ENCODE assay signal across 9 cellular contexts in the genomic region with DNA sequence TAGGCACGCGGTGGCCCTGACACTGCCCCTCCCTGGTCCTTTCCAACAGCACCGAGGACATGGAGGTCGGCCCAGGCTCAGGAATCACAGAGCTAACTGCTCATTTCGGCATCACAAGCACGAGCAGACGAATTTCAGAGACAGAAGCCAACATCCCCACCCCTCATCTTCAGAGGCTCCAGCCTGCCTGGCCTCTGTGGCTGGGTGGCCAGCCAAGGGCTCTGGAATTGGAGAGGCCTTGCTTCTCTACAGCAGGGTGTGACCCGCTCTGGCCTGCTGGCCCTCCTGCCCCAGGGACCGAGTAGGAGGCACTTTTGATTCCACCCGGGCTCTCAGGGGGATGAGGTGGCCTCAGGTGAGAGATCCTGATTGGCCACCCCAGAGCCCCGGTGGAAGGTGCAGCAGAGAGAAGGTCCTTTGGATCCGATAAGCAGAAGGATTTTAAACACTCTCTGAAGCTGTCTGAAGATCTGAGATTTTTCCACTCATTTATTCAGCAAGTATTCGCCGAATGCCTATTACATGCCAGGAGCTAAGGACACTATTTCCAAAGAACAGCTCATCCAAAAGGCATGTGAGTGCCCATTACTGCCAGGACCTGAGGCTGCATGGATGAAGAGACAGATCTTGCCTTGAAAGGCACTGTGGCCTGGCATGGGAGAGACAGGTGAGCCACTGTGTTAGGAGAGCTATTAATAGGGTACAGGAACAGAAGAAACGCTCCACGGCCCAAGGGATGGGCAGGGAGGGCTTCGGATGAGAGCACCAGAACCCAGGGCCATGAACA. TPM values are rescaled to one million over a fixed set of nuclear protein-coding genes. Genes with fewer than 3 reads are reported as not detected.
DNase-seq lines count a peak whose midpoint lies in the region; ATAC-seq, FAIRE-seq and TF ChIP-seq lines count a peak whose summit lies in the region.
"Had no signal": no experiment of that assay in that cellular context is flagged by ENCODE, and none has a peak within 500 bp of the region (broad histone marks: within the 10 kb centered on the region; RNA-seq: fewer than 3 reads in every experiment).

No MANE protein-coding gene starts in this region.

- CTCF ChIA-PET in HEK293T (lab: Yijun Ruan, JAX), result interaction anchor here (0.5 to 0.9 kb wide), 2 partner anchors 34 to 256 kb away, joined by 3 to 12 read pairs; no protein-coding TSS in a partner anchor

- H3K4me1 ChIP-seq in kidney (ENCODE audit: control insufficient read depth in 1 of 2, insufficient read depth in 1 of 2, low read depth in 1 of 2, low read length in 2 of 2) (peaks cover 0 to 13% of the 10 kb centered on the region in 2 donors), suprapubic skin (peaks cover 55% of the 10 kb centered on the region)

- DNase-seq in HTR-8/SVneo (ENCODE audit: insufficient read length, low spot score) (no peak), bronchial epithelial cell (ENCODE audit: low read depth) (peak; percentile 44), kidney (peak; percentile 85), suprapubic skin (ENCODE audit: low spot score in 2 of 2) (peak; percentile 80), NCI-H187 (lab: John Stamatoyannopoulos, UW) (no peak), HEK293T (ENCODE audit: extremely low spot score) (no peak), HPDE6-E6E7 (ENCODE audit: extremely low spot score) (no peak)
- DNase-seq: retina had no signal

- TF ChIP-seq EP300 in suprapubic skin (IDR thresholded peaks at IDR 0.05), result no peak

- H3K36me3 ChIP-seq in bronchial epithelial cell (ENCODE audit: control insufficient read depth, insufficient read depth, low read length) (no peaks in the 10 kb centered on the region), kidney (ENCODE audit: control insufficient read depth in 1 of 2, insufficient read depth in 2 of 2, low read length in 2 of 2) (no peaks in the 10 kb centered on the region), suprapubic skin (no peaks in the 10 kb centered on the region)

- H3K9me3 ChIP-seq in kidney (ENCODE audit: control insufficient read depth in 1 of 2, low read length in 2 of 2), result no peaks in the 10 kb centered on the region
- H3K9me3 ChIP-seq in suprapubic skin, result no peaks in the 10 kb centered on the region

- H3K27ac ChIP-seq in kidney (ENCODE audit: low read depth in 2 of 2, low read length in 2 of 2), result peak overlapping the region in 1 of 2 donors; percentile 43
- peak overlapping the region; percentile 75 for H3K27ac ChIP-seq in suprapubic skin

- FAIRE-seq in HTR-8/SVneo (lab: Jason Lieb, UNC), result peak; percentile 83
- peak; percentile 36 for FAIRE-seq in bronchial epithelial cell (lab: Jason Lieb, UNC)
- no peak for FAIRE-seq in kidney (lab: Jason Lieb, UNC)

- intact Hi-C loops in kidney (cut with DNase I), result no loop called here

- POLR2A ChIA-PET in HEK293T (lab: Yijun Ruan, JAX), result interaction anchor here (1.3 to 5.8 kb wide), 2 partner anchors 24 to 31 kb away, joined by 5 to 40 read pairs; partner anchors contain the start of genes CKB and TRMT61A

- TF ChIP-seq POLR2A in suprapubic skin (IDR thresholded peaks at IDR 0.05), result no peak

- ATAC-seq in HG03025 (IDR thresholded peaks at IDR 0.05; ENCODE audit: low FRiP score, unreplicated experiment), result no peak

- no peak overlapping the region for H3K4me3 ChIP-seq in bronchial epithelial cell (ENCODE audit: low read depth, low read length)
- no peak overlapping the region for H3K4me3 ChIP-seq in kidney (ENCODE audit: low read length in 2 of 2)
- no peak overlapping the region for H3K4me3 ChIP-seq in suprapubic skin

- 39% methylated on average over 12 of the region's 17 CpGs for WGBS in suprapubic skin

- H3K9ac ChIP-seq in kidney (ENCODE audit: low read length in 2 of 2), result peak overlapping the region in 1 of 2 donors; percentile 17

- TF ChIP-seq CTCF in bronchial epithelial cell (IDR thresholded peaks at IDR 0.05; ENCODE audit: insufficient read depth, low read length, severe bottlenecking) (no peak), kidney (IDR thresholded peaks at IDR 0.05; ENCODE audit: borderline replicate concordance, extremely low read depth, insufficient read depth) (no peak), suprapubic skin (IDR thresholded peaks at IDR 0.05) (no peak)

- H3K27me3 ChIP-seq in bronchial epithelial cell (ENCODE audit: control insufficient read depth, insufficient read depth, low read length) (no peaks in the 10 kb centered on the region), suprapubic skin (no peaks in the 10 kb centered on the region)

TF ChIP-seq in HEK293T, 16 proteins besides CTCF, POLR2A, EP300 and RAD21:
- TF ChIP-seq FOXK2 (IDR thresholded peaks at IDR 0.05), result no peak
- no peak for TF ChIP-seq ELF4 (IDR thresholded peaks at IDR 0.05)
- no peak for TF ChIP-seq ZNF384 (IDR thresholded peaks at IDR 0.05)
- TF ChIP-seq FOXM1 (IDR thresholded peaks at IDR 0.05; ENCODE audit: borderline replicate concordance), result no peak
- TF ChIP-seq HDGF (IDR thresholded peaks at IDR 0.05; ENCODE audit: borderline replicate concordance), result no peak
- no peak for TF ChIP-seq NFRKB (IDR thresholded peaks at IDR 0.05)
- TF ChIP-seq TARDBP (IDR thresholded peaks at IDR 0.05), result no peak
- no peak for TF ChIP-seq ARNT (IDR thresholded peaks at IDR 0.05)
- no peak for TF ChIP-seq L3MBTL2 (conservative IDR thresholded peaks at IDR 0.05)
- no peak for TF ChIP-seq CTBP1 (IDR thresholded peaks at IDR 0.05; ENCODE audit: borderline replicate concordance)
- no peak for TF ChIP-seq FOXA1 (IDR thresholded peaks at IDR 0.05)
- TF ChIP-seq, protein P1, sequence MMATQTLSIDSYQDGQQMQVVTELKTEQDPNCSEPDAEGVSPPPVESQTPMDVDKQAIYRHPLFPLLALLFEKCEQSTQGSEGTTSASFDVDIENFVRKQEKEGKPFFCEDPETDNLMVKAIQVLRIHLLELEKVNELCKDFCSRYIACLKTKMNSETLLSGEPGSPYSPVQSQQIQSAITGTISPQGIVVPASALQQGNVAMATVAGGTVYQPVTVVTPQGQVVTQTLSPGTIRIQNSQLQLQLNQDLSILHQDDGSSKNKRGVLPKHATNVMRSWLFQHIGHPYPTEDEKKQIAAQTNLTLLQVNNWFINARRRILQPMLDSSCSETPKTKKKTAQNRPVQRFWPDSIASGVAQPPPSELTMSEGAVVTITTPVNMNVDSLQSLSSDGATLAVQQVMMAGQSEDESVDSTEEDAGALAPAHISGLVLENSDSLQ (IDR thresholded peaks at IDR 0.05), result no peak
- no peak for TF ChIP-seq BHLHE40 (IDR thresholded peaks at IDR 0.05; ENCODE audit: borderline replicate concordance)
- no peak for TF ChIP-seq SP1 (IDR thresholded peaks at IDR 0.05)

RNA-seq across cellular contexts. Expression of gene BAG5, which starts 10.3 kb away (rescaled TPM):
- total RNA-seq in bronchial epithelial cell (41.5 and 42.9 TPM in 2 replicates), kidney (64.5 TPM), suprapubic skin (10 to 100 TPM; 30.2 to 55.1 (median 39.9) TPM)
- 17.1 TPM for polyA plus RNA-seq in kidney (ENCODE audit: insufficient read depth, low read depth, low replicate concordance)

RNA-seq across cellular contexts. Expression of gene COA8, which starts 10.6 kb away (rescaled TPM):
- 17.4 and 23.9 TPM in 2 replicates for total RNA-seq in bronchial epithelial cell
- 40.7 TPM for total RNA-seq in kidney
- polyA plus RNA-seq in kidney (ENCODE audit: insufficient read depth, low read depth, low replicate concordance), result 65.1 TPM
- 10 to 100 TPM; 17.1 to 30.3 (median 21.9) TPM for total RNA-seq in suprapubic skin

RNA-seq across cellular contexts. Expression of gene TRMT61A, which starts 23.2 kb away (rescaled TPM):
- total RNA-seq in bronchial epithelial cell (8.7 and 13.7 TPM in 2 replicates), kidney (16.0 TPM), suprapubic skin (10 to 100 TPM; 15.9 to 21.9 (median 18.5) TPM)
- polyA plus RNA-seq in kidney (ENCODE audit: insufficient read depth, low read depth, low replicate concordance), result 11.9 TPM

RNA-seq across cellular contexts. Expression of gene CKB, which starts 29.6 kb away (rescaled TPM):
- 31.3 and 50.8 TPM in 2 replicates for total RNA-seq in bronchial epithelial cell
- 539 TPM for total RNA-seq in kidney
- polyA plus RNA-seq in kidney (ENCODE audit: insufficient read depth, low read depth, low replicate concordance), result 916 TPM
- total RNA-seq in suprapubic skin, result 100 to 1,000 TPM; 107 to 172 (median 128) TPM

Comparison
In these comparisons a context has a peak if more than half of its experiments do, and no peak if none do; other contexts are left out.
1. DNase-seq: peak in bronchial epithelial cell (single experiment), kidney (single experiment) and suprapubic skin (2 of 2); none in HTR-8/SVneo (single experiment), NCI-H187 (0 of 2), HEK293T (single experiment) and HPDE6-E6E7 (single experiment).